ENCODE assay signal across 7 cellular contexts in the genomic region with DNA sequence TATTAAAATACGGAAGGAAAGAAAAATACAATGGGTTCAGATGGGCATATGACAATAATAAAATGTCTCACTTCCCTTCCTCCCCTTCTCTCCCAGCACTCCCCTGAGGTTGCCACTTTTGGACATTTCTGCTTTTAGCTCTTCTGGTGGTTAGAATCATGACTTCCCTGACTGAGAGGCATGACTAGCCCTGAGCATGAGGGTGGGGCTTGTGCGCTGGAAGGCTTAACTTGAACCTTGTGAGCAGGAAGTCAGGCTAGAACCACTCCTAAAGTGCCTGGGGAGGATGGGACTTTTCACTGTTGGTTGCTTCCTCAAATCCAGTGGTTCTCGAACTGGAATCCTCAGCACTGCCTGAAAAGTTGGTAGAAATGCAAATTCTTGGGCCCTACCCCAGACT. TPM values are rescaled to one million over a fixed set of nuclear protein-coding genes. Genes with fewer than 3 reads are reported as not detected.
DNase-seq lines count a peak whose midpoint lies in the region; ATAC-seq and TF ChIP-seq lines count a peak whose summit lies in the region.

No MANE protein-coding gene starts in this region.

- H3K36me3 Mint-ChIP-seq in stimulated activated naive CD8-positive, alpha-beta T cell treated with anti-CD3 and anti-CD28 coated beads, Interleukin-15, Interleukin-2, amounts not matched to agents 100 ng/mL and 50 ng/mL, for 24 hours (ENCODE audit: low read depth): no peaks in the 10 kb centered on the region
- H3K36me3 Mint-ChIP-seq in activated T-helper 2 cell treated with anti-CD3 and anti-CD28 coated beads, Interferon-gamma antibody, Interleukin-2, Interleukin-4, amounts not matched to agents 10 μg/mL and 5 μg/mL and 100 μg/mL, durations not matched to agents 14 hours and 24 hours and 36 hours (ENCODE audit: low read depth): no peaks in the 10 kb centered on the region

- peaks cover 91% of the 10 kb centered on the region for H3K4me1 Mint-ChIP-seq in stimulated activated naive CD8-positive, alpha-beta T cell treated with anti-CD3 and anti-CD28 coated beads, Interleukin-15, Interleukin-2, amounts not matched to agents 100 ng/mL and 50 ng/mL, for 24 hours (ENCODE audit: low read depth)
- peaks cover 70% of the 10 kb centered on the region for H3K4me1 Mint-ChIP-seq in activated T-helper 2 cell treated with anti-CD3 and anti-CD28 coated beads, Interferon-gamma antibody, Interleukin-2, Interleukin-4, amounts not matched to agents 10 μg/mL and 5 μg/mL and 100 μg/mL, durations not matched to agents 14 hours and 24 hours and 36 hours (ENCODE audit: low read depth)

- intact Hi-C loops in activated T-helper 2 cell treated with anti-CD3 and anti-CD28 coated beads, Interferon-gamma antibody, Interleukin-2, Interleukin-4, amounts not matched to agents 10 μg/mL and 5 μg/mL and 100 μg/mL, durations not matched to agents 14 hours and 24 hours and 36 hours (cut with micrococcal nuclease): loop anchor here (1.0 to 10.0 kb wide), 6 partner anchors 123 to 1352 kb away; no protein-coding TSS in a partner anchor

- DNase-seq in NB4 (ENCODE audit: low read depth): peak; percentile 98
- no peak for DNase-seq in kidney glomerular epithelial cell (lab: John Stamatoyannopoulos, UW)
- DNase-seq in activated T-helper 2 cell treated with anti-CD3 and anti-CD28 coated beads, Interferon-gamma antibody, Interleukin-2, Interleukin-4, amounts not matched to agents 10 μg/mL and 5 μg/mL and 100 μg/mL, durations not matched to agents 14 hours and 24 hours and 36 hours (ENCODE audit: low spot score): no peak

- peak overlapping the region; percentile 17 for H3K4me3 Mint-ChIP-seq in stimulated activated naive CD8-positive, alpha-beta T cell treated with anti-CD3 and anti-CD28 coated beads, Interleukin-15, Interleukin-2, amounts not matched to agents 100 ng/mL and 50 ng/mL, for 24 hours
- no peak overlapping the region for H3K4me3 Mint-ChIP-seq in activated T-helper 2 cell treated with anti-CD3 and anti-CD28 coated beads, Interferon-gamma antibody, Interleukin-2, Interleukin-4, amounts not matched to agents 10 μg/mL and 5 μg/mL and 100 μg/mL, durations not matched to agents 14 hours and 24 hours and 36 hours (ENCODE audit: low read depth)

- H3K4me3 ChIP-seq in NB4 (ENCODE audit: low read depth, low read length): no peak overlapping the region

- TF ChIP-seq CTCF in NB4 (IDR thresholded peaks at IDR 0.05; ENCODE audit: low read depth, low read length): no peak

- ATAC-seq in GM18909 (IDR thresholded peaks at IDR 0.05; ENCODE audit: poor library complexity, unreplicated experiment): peak; percentile 81
- ATAC-seq in HG02678 (IDR thresholded peaks at IDR 0.05; ENCODE audit: unreplicated experiment): peak; percentile 86
- peak; percentile 96 for ATAC-seq in esophagus mucosa

- H3K27ac Mint-ChIP-seq in stimulated activated naive CD8-positive, alpha-beta T cell treated with anti-CD3 and anti-CD28 coated beads, Interleukin-15, Interleukin-2, amounts not matched to agents 100 ng/mL and 50 ng/mL, for 24 hours: peak overlapping the region; percentile 78
- no peak overlapping the region for H3K27ac Mint-ChIP-seq in activated T-helper 2 cell treated with anti-CD3 and anti-CD28 coated beads, Interferon-gamma antibody, Interleukin-2, Interleukin-4, amounts not matched to agents 10 μg/mL and 5 μg/mL and 100 μg/mL, durations not matched to agents 14 hours and 24 hours and 36 hours

- no peaks in the 10 kb centered on the region for H3K27me3 Mint-ChIP-seq in stimulated activated naive CD8-positive, alpha-beta T cell treated with anti-CD3 and anti-CD28 coated beads, Interleukin-15, Interleukin-2, amounts not matched to agents 100 ng/mL and 50 ng/mL, for 24 hours
- H3K27me3 Mint-ChIP-seq in activated T-helper 2 cell treated with anti-CD3 and anti-CD28 coated beads, Interferon-gamma antibody, Interleukin-2, Interleukin-4, amounts not matched to agents 10 μg/mL and 5 μg/mL and 100 μg/mL, durations not matched to agents 14 hours and 24 hours and 36 hours (ENCODE audit: low read depth): no peaks in the 10 kb centered on the region

- no peak for TF ChIP-seq POLR2A in NB4 (IDR thresholded peaks at IDR 0.05; ENCODE audit: extremely low read depth, insufficient read length)

- H3K9me3 Mint-ChIP-seq in stimulated activated naive CD8-positive, alpha-beta T cell treated with anti-CD3 and anti-CD28 coated beads, Interleukin-15, Interleukin-2, amounts not matched to agents 100 ng/mL and 50 ng/mL, for 24 hours: no peaks in the 10 kb centered on the region
- no peaks in the 10 kb centered on the region for H3K9me3 Mint-ChIP-seq in activated T-helper 2 cell treated with anti-CD3 and anti-CD28 coated beads, Interferon-gamma antibody, Interleukin-2, Interleukin-4, amounts not matched to agents 10 μg/mL and 5 μg/mL and 100 μg/mL, durations not matched to agents 14 hours and 24 hours and 36 hours

RNA-seq across cellular contexts. Expression of a gene that starts 19.7 kb away (rescaled TPM):
- total RNA-seq in esophagus mucosa: 3.1 TPM
- 39.9 and 41.3 TPM in 2 replicates for total RNA-seq in activated T-helper 2 cell treated with anti-CD3 and anti-CD28 coated beads, Interferon-gamma antibody, Interleukin-2, Interleukin-4, amounts not matched to agents 10 μg/mL and 5 μg/mL and 100 μg/mL, durations not matched to agents 14 hours and 24 hours and 36 hours

Comparison
In these comparisons a context has a peak if more than half of its experiments do, and no peak if none do; other contexts are left out.
1. RNA of a gene that starts 19.7 kb away (total RNA-seq): 39.9 to 41.3 TPM in activated T-helper 2 cell treated with anti-CD3 and anti-CD28 coated beads, Interferon-gamma antibody, Interleukin-2, Interleukin-4, amounts not matched to agents 10 μg/mL and 5 μg/mL and 100 μg/mL, durations not matched to agents 14 hours and 24 hours and 36 hours; 3.1 TPM in esophagus mucosa (single experiment); every median in the first group is over 10 times any median in the second.
2. Peak in every context shown above with its lines, with median percentiles within 50 percentile points of each other: ATAC-seq.